Comparison of ENCODE assay signal across 2 cellular contexts in the genomic region with DNA sequence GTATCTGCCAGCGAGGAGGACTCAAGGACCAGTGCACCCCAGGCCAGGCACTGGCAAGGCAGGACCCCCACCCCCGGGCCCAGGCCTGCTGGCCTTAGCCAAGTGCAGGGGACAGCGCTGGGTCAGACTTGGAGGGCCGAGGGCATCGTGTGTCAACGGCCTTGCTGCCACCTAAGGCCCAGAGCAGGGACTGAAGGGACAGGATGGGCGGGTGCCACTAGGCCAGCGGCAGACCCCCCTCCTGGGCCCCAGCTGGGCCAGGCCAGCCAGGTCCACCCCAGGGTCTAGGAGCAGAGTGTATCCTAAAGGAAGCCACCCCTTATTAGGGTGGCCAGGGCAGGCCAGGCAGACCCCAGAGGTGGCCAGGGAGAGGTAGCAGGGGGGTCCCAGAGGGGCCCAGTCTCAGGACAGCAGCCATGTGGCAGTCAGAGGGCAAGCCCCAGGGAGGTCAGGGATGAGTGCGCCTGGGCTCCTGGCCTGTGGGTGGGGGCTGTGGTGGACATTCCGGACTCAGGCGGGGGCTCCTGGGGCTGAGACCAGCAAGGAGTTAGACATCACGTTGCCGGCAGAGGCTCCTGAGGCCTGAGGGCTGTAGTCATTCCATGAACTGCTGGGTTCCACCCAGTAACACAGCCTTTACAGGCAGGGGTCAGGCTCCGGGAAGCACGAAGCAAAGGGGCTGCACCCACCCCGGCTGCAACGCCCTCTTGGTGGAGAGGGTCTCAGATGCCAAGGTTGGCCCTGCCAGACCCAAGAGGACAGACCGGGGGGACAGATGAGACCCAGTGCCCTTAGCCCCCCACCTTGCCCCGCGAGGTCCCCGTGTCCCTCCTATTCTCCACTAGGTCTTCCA.
TF ChIP-seq lines count a peak whose summit lies in the region.

No MANE protein-coding gene starts in this region.

TF ChIP-seq in SK-N-SH, 30 proteins besides CTCF, POLR2A, EP300 and RAD21 (continued from another document):
- TF ChIP-seq, protein P1, sequence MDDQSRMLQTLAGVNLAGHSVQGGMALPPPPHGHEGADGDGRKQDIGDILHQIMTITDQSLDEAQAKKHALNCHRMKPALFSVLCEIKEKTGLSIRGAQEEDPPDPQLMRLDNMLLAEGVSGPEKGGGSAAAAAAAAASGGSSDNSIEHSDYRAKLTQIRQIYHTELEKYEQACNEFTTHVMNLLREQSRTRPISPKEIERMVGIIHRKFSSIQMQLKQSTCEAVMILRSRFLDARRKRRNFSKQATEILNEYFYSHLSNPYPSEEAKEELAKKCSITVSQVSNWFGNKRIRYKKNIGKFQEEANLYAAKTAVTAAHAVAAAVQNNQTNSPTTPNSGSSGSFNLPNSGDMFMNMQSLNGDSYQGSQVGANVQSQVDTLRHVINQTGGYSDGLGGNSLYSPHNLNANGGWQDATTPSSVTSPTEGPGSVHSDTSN (IDR thresholded peaks at IDR 0.05), result no peak
- TF ChIP-seq YY1 (IDR thresholded peaks at IDR 0.05; ENCODE audit: low read depth), result no peak
- no peak for TF ChIP-seq RFX5 (IDR thresholded peaks at IDR 0.05; ENCODE audit: low read length)
- no peak for TF ChIP-seq POLR2AphosphoS5 (IDR thresholded peaks at IDR 0.05; ENCODE audit: low read depth, low read length)
- TF ChIP-seq FOSL2 (IDR thresholded peaks at IDR 0.05; ENCODE audit: borderline replicate concordance, low read depth), result no peak
- no peak for TF ChIP-seq MEF2A (IDR thresholded peaks at IDR 0.05; ENCODE audit: borderline replicate concordance, low read depth)
- TF ChIP-seq JUND (IDR thresholded peaks at IDR 0.05), result no peak
- TF ChIP-seq, protein P2, sequence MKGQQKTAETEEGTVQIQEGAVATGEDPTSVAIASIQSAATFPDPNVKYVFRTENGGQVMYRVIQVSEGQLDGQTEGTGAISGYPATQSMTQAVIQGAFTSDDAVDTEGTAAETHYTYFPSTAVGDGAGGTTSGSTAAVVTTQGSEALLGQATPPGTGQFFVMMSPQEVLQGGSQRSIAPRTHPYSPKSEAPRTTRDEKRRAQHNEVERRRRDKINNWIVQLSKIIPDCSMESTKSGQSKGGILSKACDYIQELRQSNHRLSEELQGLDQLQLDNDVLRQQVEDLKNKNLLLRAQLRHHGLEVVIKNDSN (IDR thresholded peaks at IDR 0.05; ENCODE audit: borderline replicate concordance, low read depth), result no peak
- TF ChIP-seq, protein P3, sequence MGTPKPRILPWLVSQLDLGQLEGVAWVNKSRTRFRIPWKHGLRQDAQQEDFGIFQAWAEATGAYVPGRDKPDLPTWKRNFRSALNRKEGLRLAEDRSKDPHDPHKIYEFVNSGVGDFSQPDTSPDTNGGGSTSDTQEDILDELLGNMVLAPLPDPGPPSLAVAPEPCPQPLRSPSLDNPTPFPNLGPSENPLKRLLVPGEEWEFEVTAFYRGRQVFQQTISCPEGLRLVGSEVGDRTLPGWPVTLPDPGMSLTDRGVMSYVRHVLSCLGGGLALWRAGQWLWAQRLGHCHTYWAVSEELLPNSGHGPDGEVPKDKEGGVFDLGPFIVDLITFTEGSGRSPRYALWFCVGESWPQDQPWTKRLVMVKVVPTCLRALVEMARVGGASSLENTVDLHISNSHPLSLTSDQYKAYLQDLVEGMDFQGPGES (IDR thresholded peaks at IDR 0.05; ENCODE audit: low read depth, low read length), result no peak
- no peak for TF ChIP-seq TAF1 (IDR thresholded peaks at IDR 0.05; ENCODE audit: borderline replicate concordance, low read depth, low read length)
- TF ChIP-seq, protein P4, sequence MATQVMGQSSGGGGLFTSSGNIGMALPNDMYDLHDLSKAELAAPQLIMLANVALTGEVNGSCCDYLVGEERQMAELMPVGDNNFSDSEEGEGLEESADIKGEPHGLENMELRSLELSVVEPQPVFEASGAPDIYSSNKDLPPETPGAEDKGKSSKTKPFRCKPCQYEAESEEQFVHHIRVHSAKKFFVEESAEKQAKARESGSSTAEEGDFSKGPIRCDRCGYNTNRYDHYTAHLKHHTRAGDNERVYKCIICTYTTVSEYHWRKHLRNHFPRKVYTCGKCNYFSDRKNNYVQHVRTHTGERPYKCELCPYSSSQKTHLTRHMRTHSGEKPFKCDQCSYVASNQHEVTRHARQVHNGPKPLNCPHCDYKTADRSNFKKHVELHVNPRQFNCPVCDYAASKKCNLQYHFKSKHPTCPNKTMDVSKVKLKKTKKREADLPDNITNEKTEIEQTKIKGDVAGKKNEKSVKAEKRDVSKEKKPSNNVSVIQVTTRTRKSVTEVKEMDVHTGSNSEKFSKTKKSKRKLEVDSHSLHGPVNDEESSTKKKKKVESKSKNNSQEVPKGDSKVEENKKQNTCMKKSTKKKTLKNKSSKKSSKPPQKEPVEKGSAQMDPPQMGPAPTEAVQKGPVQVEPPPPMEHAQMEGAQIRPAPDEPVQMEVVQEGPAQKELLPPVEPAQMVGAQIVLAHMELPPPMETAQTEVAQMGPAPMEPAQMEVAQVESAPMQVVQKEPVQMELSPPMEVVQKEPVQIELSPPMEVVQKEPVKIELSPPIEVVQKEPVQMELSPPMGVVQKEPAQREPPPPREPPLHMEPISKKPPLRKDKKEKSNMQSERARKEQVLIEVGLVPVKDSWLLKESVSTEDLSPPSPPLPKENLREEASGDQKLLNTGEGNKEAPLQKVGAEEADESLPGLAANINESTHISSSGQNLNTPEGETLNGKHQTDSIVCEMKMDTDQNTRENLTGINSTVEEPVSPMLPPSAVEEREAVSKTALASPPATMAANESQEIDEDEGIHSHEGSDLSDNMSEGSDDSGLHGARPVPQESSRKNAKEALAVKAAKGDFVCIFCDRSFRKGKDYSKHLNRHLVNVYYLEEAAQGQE (IDR thresholded peaks at IDR 0.05; ENCODE audit: low read depth, low read length), result no peak
- no peak for TF ChIP-seq FOXJ3 (CRISPR knock-in tag; IDR thresholded peaks at IDR 0.05)
- no peak for TF ChIP-seq TCF12 (IDR thresholded peaks at IDR 0.05)

TF ChIP-seq in SK-N-SH treated with all-trans-retinoic acid at 6 μM for 48 hours, 23 proteins besides CTCF, POLR2A, EP300 and RAD21 (continued from another document):
- TF ChIP-seq, protein P5, sequence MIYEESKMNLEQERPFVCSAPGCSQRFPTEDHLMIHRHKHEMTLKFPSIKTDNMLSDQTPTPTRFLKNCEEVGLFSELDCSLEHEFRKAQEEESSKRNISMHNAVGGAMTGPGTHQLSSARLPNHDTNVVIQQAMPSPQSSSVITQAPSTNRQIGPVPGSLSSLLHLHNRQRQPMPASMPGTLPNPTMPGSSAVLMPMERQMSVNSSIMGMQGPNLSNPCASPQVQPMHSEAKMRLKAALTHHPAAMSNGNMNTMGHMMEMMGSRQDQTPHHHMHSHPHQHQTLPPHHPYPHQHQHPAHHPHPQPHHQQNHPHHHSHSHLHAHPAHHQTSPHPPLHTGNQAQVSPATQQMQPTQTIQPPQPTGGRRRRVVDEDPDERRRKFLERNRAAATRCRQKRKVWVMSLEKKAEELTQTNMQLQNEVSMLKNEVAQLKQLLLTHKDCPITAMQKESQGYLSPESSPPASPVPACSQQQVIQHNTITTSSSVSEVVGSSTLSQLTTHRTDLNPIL (CRISPR knock-in tag; IDR thresholded peaks at IDR 0.05; ENCODE audit: low read depth), result no peak
- TF ChIP-seq, protein P6, sequence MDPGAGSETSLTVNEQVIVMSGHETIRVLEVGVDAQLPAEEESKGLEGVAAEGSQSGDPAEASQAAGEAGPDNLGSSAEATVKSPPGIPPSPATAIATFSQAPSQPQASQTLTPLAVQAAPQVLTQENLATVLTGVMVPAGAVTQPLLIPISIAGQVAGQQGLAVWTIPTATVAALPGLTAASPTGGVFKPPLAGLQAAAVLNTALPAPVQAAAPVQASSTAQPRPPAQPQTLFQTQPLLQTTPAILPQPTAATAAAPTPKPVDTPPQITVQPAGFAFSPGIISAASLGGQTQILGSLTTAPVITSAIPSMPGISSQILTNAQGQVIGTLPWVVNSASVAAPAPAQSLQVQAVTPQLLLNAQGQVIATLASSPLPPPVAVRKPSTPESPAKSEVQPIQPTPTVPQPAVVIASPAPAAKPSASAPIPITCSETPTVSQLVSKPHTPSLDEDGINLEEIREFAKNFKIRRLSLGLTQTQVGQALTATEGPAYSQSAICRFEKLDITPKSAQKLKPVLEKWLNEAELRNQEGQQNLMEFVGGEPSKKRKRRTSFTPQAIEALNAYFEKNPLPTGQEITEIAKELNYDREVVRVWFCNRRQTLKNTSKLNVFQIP (CRISPR knock-in tag; IDR thresholded peaks at IDR 0.05; ENCODE audit: borderline replicate concordance, low read depth), result no peak
- TF ChIP-seq BACH2 (CRISPR knock-in tag; IDR thresholded peaks at IDR 0.05; ENCODE audit: borderline replicate concordance) (no peak), GLIS3 (CRISPR knock-in tag; IDR thresholded peaks at IDR 0.05) (no peak), ZNF70 (CRISPR knock-in tag; IDR thresholded peaks at IDR 0.05) (no peak)
